In genomic region chr1:76218888-76219588, GRCh38 we compare ENCODE assay signal across 24 cellular contexts.
A peak's percentile ranks its signal among the peaks of the same experiment; 100 is the strongest.
DNase-seq lines count a peak whose midpoint lies in the region; ATAC-seq, FAIRE-seq and TF ChIP-seq lines count a peak whose summit lies in the region.
"Had no signal": no experiment of that assay in that cellular context is flagged by ENCODE, and none has a peak within 500 bp of the region (broad histone marks: within the 10 kb centered on the region; RNA-seq: fewer than 3 reads in every experiment).

No MANE protein-coding gene starts in this region.

- no peak for TF ChIP-seq CTCF in WTC11 (IDR thresholded peaks at IDR 0.05)
- no peak for TF ChIP-seq CTCF in uterus (IDR thresholded peaks at IDR 0.05)
- TF ChIP-seq CTCF in GM23338 (conservative IDR thresholded peaks at IDR 0.05; ENCODE audit: low read depth in 2 of 2), result no peak

- H3K4me1 ChIP-seq in uterus (no peaks in the 10 kb centered on the region), GM23338 (ENCODE audit: insufficient read depth) (no peaks in the 10 kb centered on the region)
- H3K4me1 ChIP-seq: lower lobe of right lung, thyroid gland had no signal

- no peaks in the 10 kb centered on the region for H3F3A ChIP-seq in GM23338 (replicated peaks; ENCODE audit: low read depth)

- DNase-seq in GM12891 (ENCODE audit: insufficient read length, low spot score) (no peak), WTC11 (ENCODE audit: low spot score) (no peak), uterus (no peak), GM23338 (ENCODE audit: low spot score) (no peak)
- DNase-seq: effector CD4-positive, alpha-beta T cell; erythroblast; GM23248; islet precursor cell; lower lobe of right lung; NCI-H1417 treated with DMSO at 0.1 percent for 48 hours; NCI-H2171; NCI-H526; SHP77; stimulated activated naive CD4-positive, alpha-beta T cell; thyroid gland had no signal

- intact Hi-C loops in uterus (cut with DNase I; ENCODE audit: low total_unique reads), result no loop called here

- no peak for TF ChIP-seq POLR2A in GM12891 (IDR thresholded peaks at IDR 0.05; ENCODE audit: low read depth, low read length)
- TF ChIP-seq POLR2A in uterus (IDR thresholded peaks at IDR 0.05), result no peak

- H3K4me3 Mint-ChIP-seq in WTC11, result no peak overlapping the region
- no peak overlapping the region for H3K4me3 Mint-ChIP-seq in GM23338
- H3K4me3 Mint-ChIP-seq: activated CD4-positive, alpha-beta memory T cell treated with anti-CD3 and anti-CD28 coated beads for 36 hours; activated naive CD4-positive, alpha-beta T cell treated with anti-CD3 and anti-CD28 coated beads, Interleukin-2, amount 50 U/mL, for 24 hours; activated T-helper 1 cell treated with anti-CD3 and anti-CD28 coated beads, Interleukin-12 subunit alpha, Interleukin-12 subunit beta, Interleukin-2, Interleukin-4 antibody, amounts not matched to agents 30 ng/mL and 10 ng/mL and 1 ng/mL, durations not matched to agents 14 hours and 24 hours and 36 hours had no signal

- H3K9me3 ChIP-seq in uterus, result no peaks in the 10 kb centered on the region
- H3K9me3 ChIP-seq: lower lobe of right lung, thyroid gland had no signal

- peak; percentile 43 for ATAC-seq in GM18907 (IDR thresholded peaks at IDR 0.05; ENCODE audit: unreplicated experiment)
- ATAC-seq in HG03342 (IDR thresholded peaks at IDR 0.05; ENCODE audit: unreplicated experiment), result peak; percentile 33
- ATAC-seq in WTC11, result no peak
- no peak for ATAC-seq in GM23338
- no peak for ATAC-seq in esophagus mucosa
- ATAC-seq: HepG2, lower lobe of right lung had no signal

- H3K4me1 Mint-ChIP-seq in WTC11 (peaks cover 8% of the 10 kb centered on the region), GM23338 (peaks cover 4% of the 10 kb centered on the region; the same call in 2 of the 3 replicates)

- no peaks in the 10 kb centered on the region for H3K36me3 Mint-ChIP-seq in WTC11
- H3K36me3 Mint-ChIP-seq in GM23338 (ENCODE audit: low read depth), result peaks cover 2% of the 10 kb centered on the region; the same call in 2 of the 3 replicates
- H3K36me3 Mint-ChIP-seq: activated CD4-positive, alpha-beta memory T cell treated with anti-CD3 and anti-CD28 coated beads for 36 hours; activated naive CD4-positive, alpha-beta T cell treated with anti-CD3 and anti-CD28 coated beads, Interleukin-2, amount 50 U/mL, for 24 hours had no signal

- H3K27ac ChIP-seq in uterus (no peak overlapping the region), GM23338 (ENCODE audit: low read depth) (no peak overlapping the region)
- H3K27ac ChIP-seq: GM23248, lower lobe of right lung, thyroid gland had no signal

- no peak for FAIRE-seq in GM12891 (lab: Jason Lieb, UNC)
- FAIRE-seq: frontal cortex, HepG2 had no signal

- H3K27me3 ChIP-seq in uterus (no peaks in the 10 kb centered on the region), GM23338 (ENCODE audit: insufficient read depth) (no peaks in the 10 kb centered on the region)
- H3K27me3 ChIP-seq: thyroid gland had no signal

- no peaks in the 10 kb centered on the region for H3K36me3 ChIP-seq in uterus
- H3K36me3 ChIP-seq in GM23338 (ENCODE audit: insufficient read depth), result no peaks in the 10 kb centered on the region
- H3K36me3 ChIP-seq: lower lobe of right lung, thyroid gland had no signal

- no peaks in the 10 kb centered on the region for H3K79me2 ChIP-seq in GM23338 (replicated peaks; ENCODE audit: insufficient read depth)

- POLR2A ChIA-PET in WTC11 (lab: Charles Lee), result no interaction called here

- peak overlapping the region; percentile 40; the same call in 1 of the 2 replicates for H3K27ac Mint-ChIP-seq in WTC11
- no peak overlapping the region for H3K27ac Mint-ChIP-seq in GM23338
- H3K27ac Mint-ChIP-seq: activated CD4-positive, alpha-beta memory T cell treated with anti-CD3 and anti-CD28 coated beads for 36 hours; activated naive CD4-positive, alpha-beta T cell treated with anti-CD3 and anti-CD28 coated beads, Interleukin-2, amount 50 U/mL, for 24 hours; activated T-helper 1 cell treated with anti-CD3 and anti-CD28 coated beads, Interleukin-12 subunit alpha, Interleukin-12 subunit beta, Interleukin-2, Interleukin-4 antibody, amounts not matched to agents 30 ng/mL and 10 ng/mL and 1 ng/mL, durations not matched to agents 14 hours and 24 hours and 36 hours had no signal

- no peak overlapping the region for H3K4me2 ChIP-seq in GM23338

- H3K9me3 Mint-ChIP-seq in WTC11 (peaks cover 7% of the 10 kb centered on the region; the same call in 1 of the 2 replicates), GM23338 (no peaks in the 10 kb centered on the region)
- H3K9me3 Mint-ChIP-seq: activated CD4-positive, alpha-beta memory T cell treated with anti-CD3 and anti-CD28 coated beads for 36 hours; activated naive CD4-positive, alpha-beta T cell treated with anti-CD3 and anti-CD28 coated beads, Interleukin-2, amount 50 U/mL, for 24 hours; activated T-helper 1 cell treated with anti-CD3 and anti-CD28 coated beads, Interleukin-12 subunit alpha, Interleukin-12 subunit beta, Interleukin-2, Interleukin-4 antibody, amounts not matched to agents 30 ng/mL and 10 ng/mL and 1 ng/mL, durations not matched to agents 14 hours and 24 hours and 36 hours had no signal

- no peaks in the 10 kb centered on the region; the same call in 1 of the 2 replicates for H3K9me2 ChIP-seq in GM23338 (ENCODE audit: insufficient read depth)

- CTCF ChIA-PET in WTC11 (lab: Charles Lee), result interaction anchor here (2.1 kb wide), 1 partner anchor 65 kb away, joined by 5 read pairs; no protein-coding TSS in a partner anchor

- no peak overlapping the region for H2AFZ ChIP-seq in GM23338
- H2AFZ ChIP-seq: GM23248 had no signal

- H4K20me1 ChIP-seq in GM23338 (replicated peaks; ENCODE audit: insufficient read depth), result no peaks in the 10 kb centered on the region

- no peak overlapping the region for H3K4me3 ChIP-seq in uterus
- H3K4me3 ChIP-seq in GM23338, result no peak overlapping the region
- H3K4me3 ChIP-seq: GM23248, lower lobe of right lung, thyroid gland had no signal

- H3K27me3 Mint-ChIP-seq in WTC11 (ENCODE audit: low read depth) (no peaks in the 10 kb centered on the region), GM23338 (ENCODE audit: insufficient read depth, low read depth, poor library complexity) (peaks cover 2% of the 10 kb centered on the region)
- H3K27me3 Mint-ChIP-seq: activated naive CD4-positive, alpha-beta T cell treated with anti-CD3 and anti-CD28 coated beads, Interleukin-2, amount 50 U/mL, for 24 hours; progenitor cell of endocrine pancreas had no signal

TF ChIP-seq in GM12891, 5 proteins besides CTCF, POLR2A, EP300 and RAD21:
- TF ChIP-seq PAX5 (IDR thresholded peaks at IDR 0.05; ENCODE audit: insufficient read depth, low read length, severe bottlenecking) (no peak), SPI1 (IDR thresholded peaks at IDR 0.05; ENCODE audit: low read depth, low read length) (0 out of 2 replicates have a peak, but pooled peaks have one; percentile 7)

TF ChIP-seq in WTC11, 78 proteins besides CTCF, POLR2A, EP300 and RAD21 (continues in another document):
- TF ChIP-seq OVOL2 (CRISPR knock-in tag; IDR thresholded peaks at IDR 0.05; ENCODE audit: borderline replicate concordance) (no peak), USF2 (CRISPR knock-in tag; IDR thresholded peaks at IDR 0.05) (no peak)

TF ChIP-seq in GM23338, 12 proteins besides CTCF, POLR2A, EP300 and RAD21 (continues in another document):
- TF ChIP-seq POLR2AphosphoS5 (IDR thresholded peaks at IDR 0.05; ENCODE audit: low read depth) (no peak), ZNF331 (CRISPR knock-in tag; IDR thresholded peaks at IDR 0.05; ENCODE audit: low read depth) (no peak), STAT1 (IDR thresholded peaks at IDR 0.05; ENCODE audit: unreplicated experiment) (no peak), REST (IDR thresholded peaks at IDR 0.05; ENCODE audit: unreplicated experiment) (no peak), ZNF114 (CRISPR knock-in tag; IDR thresholded peaks at IDR 0.05) (no peak), ETS1 (IDR thresholded peaks at IDR 0.05) (no peak)

Comparison
In these comparisons a context has a peak if more than half of its experiments do, and no peak if none do; other contexts are left out.
1. ATAC-seq: peak in GM18907 (single experiment) and HG03342 (single experiment); none in WTC11 (single experiment), GM23338 (single experiment) and esophagus mucosa (single experiment).